Comparison of ENCODE assay signal across 1 cellular context in genomic region chr19:47615714-47616113, GRCh38.
TF ChIP-seq lines count a peak whose summit lies in the region.

No MANE protein-coding gene starts in this region.

TF ChIP-seq in K562, 482 proteins besides CTCF, POLR2A, EP300 and RAD21:
- no peak for TF ChIP-seq YY1 (IDR thresholded peaks at IDR 0.05; ENCODE audit: borderline replicate concordance in 1 of 3, control insufficient read depth in 1 of 3, extremely low read depth in 1 of 3, insufficient read depth in 3 of 3, insufficient read length in 1 of 3, insufficient replicate concordance in 2 of 3, low read depth in 1 of 3, low read length in 2 of 3)
- TF ChIP-seq ZFP36 (IDR thresholded peaks at IDR 0.05; ENCODE audit: low read depth, low read length, partially characterized antibody), result no peak
- TF ChIP-seq HEY1 (CRISPR knock-in tag; IDR thresholded peaks at IDR 0.05; ENCODE audit: borderline replicate concordance), result no peak
- TF ChIP-seq BCOR (IDR thresholded peaks at IDR 0.05), result 0 out of 2 replicates have a peak, but pooled peaks have one; percentile 60
- no peak for TF ChIP-seq NCOA1 (IDR thresholded peaks at IDR 0.05; ENCODE audit: low read depth)
- TF ChIP-seq ADNP (tag; IDR thresholded peaks at IDR 0.05), result peak; percentile 61; the same call in 1 of the 2 replicates
- peak; percentile 79 for TF ChIP-seq RBM25 (IDR thresholded peaks at IDR 0.05; ENCODE audit: low read depth, low read length, severe bottlenecking)
- TF ChIP-seq SMAD4 (CRISPR knock-in tag; conservative IDR thresholded peaks at IDR 0.05), result no peak
- no peak for TF ChIP-seq CBX5 (IDR thresholded peaks at IDR 0.05; ENCODE audit: borderline replicate concordance, low read depth)
- TF ChIP-seq TRIM28 (IDR thresholded peaks at IDR 0.05), result no peak
